21 cellular contexts compared by ENCODE assay signal in genomic region chr16:52535076-52535475, GRCh38. TPM values are rescaled to one million over a fixed set of nuclear protein-coding genes. Genes with fewer than 3 reads are reported as not detected.
"Had no signal": no experiment of that assay in that cellular context is flagged by ENCODE, and none has a peak within 500 bp of the region (broad histone marks: within the 10 kb centered on the region; RNA-seq: fewer than 3 reads in every experiment).

No MANE protein-coding gene starts in this region.

- FAIRE-seq: astrocyte, pancreas, urothelium cell line had no signal

- H3K4me3 ChIP-seq: hepatocyte, pancreas, psoas muscle, tibial artery had no signal

- H3K36me3 ChIP-seq: neutrophil, pancreas, tibial artery had no signal

- H3K9me3 ChIP-seq: neutrophil, pancreas, psoas muscle, tibial artery had no signal

- H3K4me1 ChIP-seq: foreskin keratinocyte, pancreas, psoas muscle, tibial artery had no signal

- DNase-seq: activated B cell treated with CpG ODN at 0.5 μM for 24 hours; activated CD4-positive, alpha-beta T cell treated with anti-CD3 and anti-CD28 coated beads for 36 hours; activated CD4-positive, alpha-beta T cell treated with anti-CD3 and anti-CD28 coated beads, Interleukin-2, amount 50 U/mL, for 4 hours; activated CD8-positive, alpha-beta memory T cell treated with anti-CD3 and anti-CD28 coated beads, Interleukin-2, amount 50 U/mL, for 48 hours; activated naive CD4-positive, alpha-beta T cell; activated T-cell treated with anti-CD3 and anti-CD28 coated beads, Interleukin-2, amount 50 U/mL, for 4 hours; central memory CD4-positive, alpha-beta T cell; effector memory CD4-positive, alpha-beta T cell; foreskin keratinocyte; immature natural killer cell; kidney glomerular epithelial cell; left ventricle myocardium superior; pancreas; psoas muscle; right cardiac atrium; stimulated activated CD4-positive, alpha-beta T cell treated with anti-CD3 and anti-CD28 coated beads, Interleukin-1b, Interleukin-23, amount 100 ng/mL, for 48 hours; tibial artery had no signal

- H3K27ac ChIP-seq: foreskin keratinocyte, hepatocyte, neutrophil, pancreas, psoas muscle, tibial artery had no signal

- ATAC-seq: activated CD4-positive, alpha-beta T cell treated with anti-CD3 and anti-CD28 coated beads for 36 hours; activated T-cell treated with anti-CD3 and anti-CD28 coated beads, Interleukin-2, amount 50 U/mL, for 4 hours; foreskin keratinocyte; left ventricle myocardium superior; pancreas; psoas muscle; right cardiac atrium had no signal

- H3K27me3 ChIP-seq: foreskin keratinocyte, hepatocyte, neutrophil, pancreas, tibial artery had no signal

RNA-seq across cellular contexts. Expression of gene TOX3, which starts 11.9 kb away (rescaled TPM):
- polyA plus RNA-seq: immature natural killer cell had no signal
